ENCODE assay signal across 11 cellular contexts in genomic region chr5:177949065-177949464, GRCh38. TPM values are rescaled to one million over a fixed set of nuclear protein-coding genes. Genes with fewer than 3 reads are reported as not detected.
DNase-seq lines count a peak whose midpoint lies in the region; ATAC-seq, FAIRE-seq and TF ChIP-seq lines count a peak whose summit lies in the region.
"Not testable (repeated sequence)": the region's sequence is repeated elsewhere in the genome, so short reads cannot be mapped to it uniquely, and the experiment has no call there.
"Had no signal": no experiment of that assay in that cellular context is flagged by ENCODE, and none has a peak within 500 bp of the region (broad histone marks: within the 10 kb centered on the region; RNA-seq: fewer than 3 reads in every experiment).

No MANE protein-coding gene starts in this region.

- H3K4me3 ChIP-seq in endothelial cell of umbilical vein (replicated peaks in 1 of 3; ENCODE audit: insufficient read depth in 1 of 3, low read depth in 1 of 3, low read length in 3 of 3) = not testable (repeated sequence)

- H3K27ac ChIP-seq in endothelial cell of umbilical vein (ENCODE audit: insufficient read depth, low read depth, low read length) = not testable (repeated sequence)

- H3K9me3 ChIP-seq in endothelial cell of umbilical vein (replicated peaks; ENCODE audit: control insufficient read depth, insufficient read depth, low read length) = not testable (repeated sequence)

- dilution Hi-C loops in endothelial cell of umbilical vein (cut with MboI; ENCODE audit: extremely low pct_ligation_motif_present, low sequenced_read_pairs) = not testable (repeated sequence)

- H3K4me2 ChIP-seq in endothelial cell of umbilical vein (ENCODE audit: insufficient read depth, low read length) = not testable (repeated sequence)

- TF ChIP-seq POLR2A in endothelial cell of umbilical vein (IDR thresholded peaks at IDR 0.05; ENCODE audit: low read depth, low read length) = not testable (repeated sequence)

- not testable (repeated sequence) for TF ChIP-seq CTCF in endothelial cell of umbilical vein (IDR thresholded peaks at IDR 0.05; ENCODE audit: extremely low read depth in 1 of 2, insufficient read depth in 1 of 2, low read depth in 1 of 2, low read length in 2 of 2)

- BruUV-seq in endothelial cell of umbilical vein (replicated peaks; lab: Mats Ljungman, UMichigan) = not testable (repeated sequence)

- intact Hi-C loops in endothelial cell of umbilical vein (cut with micrococcal nuclease) = not testable (repeated sequence)

- H3K79me2 ChIP-seq in endothelial cell of umbilical vein (ENCODE audit: control insufficient read depth, insufficient read depth, low read length) = not testable (repeated sequence)

- not testable (repeated sequence) for DNase-seq in GM18507 (ENCODE audit: extremely low spot score, insufficient read length, low read depth); endothelial cell of umbilical vein (ENCODE audit: low read depth, low spot score)

- H2AFZ ChIP-seq in endothelial cell of umbilical vein (ENCODE audit: low read depth, low read length) = not testable (repeated sequence)

- POLR2A ChIA-PET in endothelial cell of umbilical vein (lab: Charles Lee) = not testable (repeated sequence)

- peak; percentile 73 for ATAC-seq in GM19025 (IDR thresholded peaks at IDR 0.05; ENCODE audit: low read depth, unreplicated experiment)
- ATAC-seq in GM21360 (IDR thresholded peaks at IDR 0.05; ENCODE audit: unreplicated experiment) = peak; percentile 74
- peak; percentile 65 for ATAC-seq in HG02623 (IDR thresholded peaks at IDR 0.05; ENCODE audit: unreplicated experiment)
- ATAC-seq in HG02885 (IDR thresholded peaks at IDR 0.05; ENCODE audit: poor library complexity, unreplicated experiment) = peak; percentile 89
- peak; percentile 53 for ATAC-seq in HG03108 (IDR thresholded peaks at IDR 0.05; ENCODE audit: unreplicated experiment)
- peak; percentile 51 for ATAC-seq in HG03442 (IDR thresholded peaks at IDR 0.05; ENCODE audit: unreplicated experiment)

- CTCF ChIA-PET in endothelial cell of umbilical vein (lab: Charles Lee) = not testable (repeated sequence)

- FAIRE-seq in GM18507 (lab: Jason Lieb, UNC) (peak; percentile 9), endothelial cell of umbilical vein (lab: Jason Lieb, UNC) (peak; percentile 33)

- H3K4me1 ChIP-seq in endothelial cell of umbilical vein (ENCODE audit: control insufficient read depth, extremely low read depth, insufficient read depth, low read length) = not testable (repeated sequence)

- H4K20me1 ChIP-seq in endothelial cell of umbilical vein (replicated peaks; ENCODE audit: control insufficient read depth, extremely low read depth, insufficient read depth, low read length) = not testable (repeated sequence)

- not testable (repeated sequence) for H3K27me3 ChIP-seq in endothelial cell of umbilical vein (ENCODE audit: control insufficient read depth in 2 of 2, insufficient read depth in 2 of 2, low read length in 2 of 2)

- not testable (repeated sequence) for H3K36me3 ChIP-seq in endothelial cell of umbilical vein (ENCODE audit: control insufficient read depth in 2 of 2, extremely low read depth in 1 of 2, insufficient read depth in 2 of 2, low read length in 2 of 2)

- not testable (repeated sequence) for H3K9ac ChIP-seq in endothelial cell of umbilical vein (replicated peaks; ENCODE audit: extremely low read depth, insufficient read depth, low read length)

- H3K9me1 ChIP-seq in endothelial cell of umbilical vein (replicated peaks; ENCODE audit: control insufficient read depth, extremely low read depth, insufficient read depth, low read length) = not testable (repeated sequence)

RNA-seq across cellular contexts. Expression of gene PROP1, which starts 47.0 kb away (rescaled TPM):
- not detected in 2 replicates for total RNA-seq in endothelial cell of umbilical vein
- polyA plus RNA-seq in endothelial cell of umbilical vein = not detected in 2 replicates
- polyA plus RNA-seq in endothelial cell of umbilical vein (2011; cell fraction: cytosol; rRNA removed) = not detected in 2 replicates
- polyA plus RNA-seq in endothelial cell of umbilical vein (2011; cell fraction: nucleus; rRNA removed) = not detected in 2 replicates
- not detected in 2 replicates for polyA plus RNA-seq in endothelial cell of umbilical vein (2012)
- not detected in 2 replicates for polyA minus RNA-seq in endothelial cell of umbilical vein
- polyA minus RNA-seq in endothelial cell of umbilical vein (2011; cell fraction: cytosol; rRNA and poly(A)+ RNA removed) = not detected
- polyA minus RNA-seq in endothelial cell of umbilical vein (2011; cell fraction: nucleus; rRNA and poly(A)+ RNA removed) = not detected in 2 replicates
- total RNA-seq: GM23248, Right ventricle myocardium inferior, T-cell had no signal
- polyA plus RNA-seq: GM23248 had no signal
